In genomic region chr11:76963417-76964168, GRCh38 we compare ENCODE assay signal across 8 cellular contexts.
DNase-seq lines count a peak whose midpoint lies in the region; ATAC-seq and TF ChIP-seq lines count a peak whose summit lies in the region.
"Not testable (repeated sequence)": the region's sequence is repeated elsewhere in the genome, so short reads cannot be mapped to it uniquely, and the experiment has no call there.

No MANE protein-coding gene starts in this region.

- peaks cover 0 to 49% of the 10 kb centered on the region in 2 donors for H3K36me3 ChIP-seq in left lung
- H3K36me3 ChIP-seq in transverse colon, result not testable (repeated sequence)

- CTCF ChIA-PET in Calu3 (lab: Charles Lee), result interaction anchor here (0.7 to 1.6 kb wide), 7 partner anchors 11 to 81 kb away, joined by 3 to 14 read pairs (median 5); no protein-coding TSS in a partner anchor
- CTCF ChIA-PET in activated naive CD4-positive, alpha-beta T cell treated with anti-CD3 and anti-CD28 coated beads, Interleukin-2, amount 10 ng/mL, durations not matched to agents 7 days and 5 days (lab: Charles Lee), result interaction anchor here (1.0 to 1.3 kb wide), 2 partner anchors 11 to 43 kb away, joined by 3 to 4 read pairs; no protein-coding TSS in a partner anchor

- H3K4me3 Mint-ChIP-seq in Calu3 (ENCODE audit: low read depth, unreplicated experiment), result peak overlapping the region; percentile 49
- not testable (repeated sequence) for H3K4me3 Mint-ChIP-seq in activated naive CD4-positive, alpha-beta T cell treated with anti-CD3 and anti-CD28 coated beads, Interleukin-2, amount 10 ng/mL, durations not matched to agents 7 days and 5 days

- not testable (repeated sequence) for H3K9me3 ChIP-seq in left lung, transverse colon

- not testable (repeated sequence) for H3K27me3 Mint-ChIP-seq in Calu3 (ENCODE audit: unreplicated experiment); activated naive CD4-positive, alpha-beta T cell treated with anti-CD3 and anti-CD28 coated beads, Interleukin-2, amount 10 ng/mL, durations not matched to agents 7 days and 5 days

- TF ChIP-seq POLR2A in transverse colon (IDR thresholded peaks at IDR 0.05), result not testable (repeated sequence)

- not testable (repeated sequence) for H3K27ac ChIP-seq in left lung
- peak overlapping the region; percentile 44 to 63 (median 55) for H3K27ac ChIP-seq in transverse colon

- BruUV-seq in Calu3 (replicated peaks; lab: Mats Ljungman, UMichigan), result not testable (repeated sequence)

- not testable (repeated sequence) for TF ChIP-seq EP300 in transverse colon (IDR thresholded peaks at IDR 0.05; ENCODE audit: low read depth)

- H3K36me3 Mint-ChIP-seq in Calu3 (ENCODE audit: insufficient read depth, unreplicated experiment), result peaks cover 23% of the 10 kb centered on the region
- not testable (repeated sequence) for H3K36me3 Mint-ChIP-seq in activated naive CD4-positive, alpha-beta T cell treated with anti-CD3 and anti-CD28 coated beads, Interleukin-2, amount 10 ng/mL, durations not matched to agents 7 days and 5 days

- WGBS in transverse colon (ENCODE audit: low coverage in 1 of 2), 2 donors, result 74 to 76% methylated on average over 6 to 16 of the region's 16 CpGs

- in situ Hi-C loops in transverse colon (cut with MboI; ENCODE audit: low pct_ligation_motif_present in 1 of 4, low pct_unique_long_range_greater_than_20kb in 1 of 4, low sequenced_read_pairs in 3 of 4), result not testable (repeated sequence)

- H3K9me3 Mint-ChIP-seq in Calu3 (ENCODE audit: low read depth, unreplicated experiment); activated naive CD4-positive, alpha-beta T cell treated with anti-CD3 and anti-CD28 coated beads, Interleukin-2, amount 10 ng/mL, durations not matched to agents 7 days and 5 days: not testable (repeated sequence)

- intact Hi-C loops in Calu3 (cut with micrococcal nuclease; ENCODE audit: unreplicated experiment), result loop anchor here (2.0 to 5.0 kb wide), 3 partner anchors 43 to 63 kb away; no protein-coding TSS in a partner anchor
- intact Hi-C loops in left lung (cut with DNase I); transverse colon (cut with DNase I; ENCODE audit: low total_unique reads): not testable (repeated sequence)

- H3K4me1 Mint-ChIP-seq in Calu3 (ENCODE audit: low read depth, unreplicated experiment), result peaks cover 31% of the 10 kb centered on the region
- H3K4me1 Mint-ChIP-seq in activated naive CD4-positive, alpha-beta T cell treated with anti-CD3 and anti-CD28 coated beads, Interleukin-2, amount 10 ng/mL, durations not matched to agents 7 days and 5 days, result peaks cover 18% of the 10 kb centered on the region

- DNase-seq in Calu3, result peak; percentile 49
- not testable (repeated sequence) for DNase-seq in activated naive CD4-positive, alpha-beta T cell treated with anti-CD3 and anti-CD28 coated beads, Interleukin-2, amount 10 ng/mL, durations not matched to agents 7 days and 5 days; left lung; transverse colon

- H3K27me3 ChIP-seq in left lung, transverse colon: not testable (repeated sequence)

- not testable (repeated sequence) for TF ChIP-seq CTCF in Calu3 (IDR thresholded peaks at IDR 0.05; ENCODE audit: unreplicated experiment); left lung (IDR thresholded peaks at IDR 0.05); transverse colon (IDR thresholded peaks at IDR 0.05)

- not testable (repeated sequence) for H3K4me1 ChIP-seq in left lung
- H3K4me1 ChIP-seq in transverse colon, result peaks cover 0 to 18% (median 2%) of the 10 kb centered on the region in 4 donors

- not testable (repeated sequence) for H3K4me3 ChIP-seq in left lung, transverse colon

- H3K27ac Mint-ChIP-seq in Calu3 (ENCODE audit: unreplicated experiment), result peak overlapping the region; percentile 89
- H3K27ac Mint-ChIP-seq in activated naive CD4-positive, alpha-beta T cell treated with anti-CD3 and anti-CD28 coated beads, Interleukin-2, amount 10 ng/mL, durations not matched to agents 7 days and 5 days, result peak overlapping the region; percentile 16

- ATAC-seq in GM18909 (IDR thresholded peaks at IDR 0.05; ENCODE audit: poor library complexity, unreplicated experiment) (peak; percentile 33), GM21528 (IDR thresholded peaks at IDR 0.05; ENCODE audit: low FRiP score, unreplicated experiment) (peak; percentile 47), HG02938 (IDR thresholded peaks at IDR 0.05; ENCODE audit: unreplicated experiment) (peak; percentile 33), HG03354 (IDR thresholded peaks at IDR 0.05; ENCODE audit: poor library complexity, severe bottlenecking, unreplicated experiment) (peak; percentile 51), left lung (peak; percentile 51)
